8 cellular contexts compared by ENCODE assay signal in genomic region chr17:3557768-3558583, GRCh38. TPM values are rescaled to one million over a fixed set of nuclear protein-coding genes. Genes with fewer than 3 reads are reported as not detected.
A peak's percentile ranks its signal among the peaks of the same experiment; 100 is the strongest.
DNase-seq lines count a peak whose midpoint lies in the region; ATAC-seq and TF ChIP-seq lines count a peak whose summit lies in the region.

TSS of gene TRPV3 (minus strand) at chr17:3557812. CDS start at chr17:3554850, 2,962 bp downstream.

- no peak within 1 kb of the TSS for H2AFZ ChIP-seq in GM23248

- H3K4me2 ChIP-seq in BLaER1 treated with 17β-estradiol and CSF1 and Interleukin-3, amounts not matched to agents 10 nM and 100 nM = peak within 1 kb of the TSS; percentile 36 to 72 (median 60)
- no peak within 1 kb of the TSS for H3K4me2 ChIP-seq in GM23248 (ENCODE audit: unreplicated experiment)

- no peaks in the 10 kb centered on the region for H3K9me2 ChIP-seq in GM23248 (ENCODE audit: insufficient read depth)

- no peak within 1 kb of the TSS for H3K4me3 ChIP-seq in BLaER1 treated with 17β-estradiol and CSF1 and Interleukin-3, amounts not matched to agents 10 nM and 100 nM
- H3K4me3 ChIP-seq in GM23248 (no peak within 1 kb of the TSS), right atrium auricular region (no peak within 1 kb of the TSS)

- H3K4me3 Mint-ChIP-seq in activated naive CD8-positive, alpha-beta T cell treated with anti-CD3 and anti-CD28 coated beads, Interleukin-2, amount 50 U/mL, for 24 hours = peak within 1 kb of the TSS; percentile 32
- no peak within 1 kb of the TSS for H3K4me3 Mint-ChIP-seq in nephron progenitor cell

- WGBS in GM23248 (ENCODE audit: low coverage in 1 of 2, low lambda C conversion rate in 2 of 2, missing lambda C conversion rate in 2 of 2), 2 experiments = 57 to 72% methylated on average over 17 to 23 of the region's 23 CpGs

- no peaks in the 10 kb centered on the region for H3K9me3 ChIP-seq in BLaER1 treated with 17β-estradiol and CSF1 and Interleukin-3, amounts not matched to agents 10 nM and 100 nM (replicated peaks in 1 of 11)
- H3K9me3 ChIP-seq in GM23248 (ENCODE audit: low read depth) (no peaks in the 10 kb centered on the region), right atrium auricular region (no peaks in the 10 kb centered on the region)

- peak; percentile 29 for ATAC-seq in activated naive CD8-positive, alpha-beta T cell treated with anti-CD3 and anti-CD28 coated beads, Interleukin-2, amount 50 U/mL, for 24 hours

- H3K9ac ChIP-seq in BLaER1 treated with 17β-estradiol and CSF1 and Interleukin-3, amounts not matched to agents 10 nM and 100 nM = no peak within 1 kb of the TSS; a peak in 1 of 22 replicates
- H3K9ac ChIP-seq in GM23248 = no peak within 1 kb of the TSS

- peaks cover 19% of the 10 kb centered on the region for H3K4me1 Mint-ChIP-seq in activated naive CD8-positive, alpha-beta T cell treated with anti-CD3 and anti-CD28 coated beads, Interleukin-2, amount 50 U/mL, for 24 hours
- H3K4me1 Mint-ChIP-seq in nephron progenitor cell = peaks cover 12% of the 10 kb centered on the region

- H3K27ac Mint-ChIP-seq in activated naive CD8-positive, alpha-beta T cell treated with anti-CD3 and anti-CD28 coated beads, Interleukin-2, amount 50 U/mL, for 24 hours = no peak within 1 kb of the TSS
- H3K27ac Mint-ChIP-seq in nephron progenitor cell = peak within 1 kb of the TSS; percentile 51

- no peaks in the 10 kb centered on the region for H3F3A ChIP-seq in GM23248 (ENCODE audit: insufficient read depth)

- no peaks in the 10 kb centered on the region for H4K20me1 ChIP-seq in BLaER1 treated with 17β-estradiol and CSF1 and Interleukin-3, amounts not matched to agents 10 nM and 100 nM
- no peaks in the 10 kb centered on the region for H4K20me1 ChIP-seq in GM23248 (ENCODE audit: insufficient read depth)

- peak; percentile 72 for DNase-seq in GM23248
- peak; percentile 38 for DNase-seq in RPMI7951 (ENCODE audit: low read depth)
- DNase-seq in activated naive CD8-positive, alpha-beta T cell treated with anti-CD3 and anti-CD28 coated beads, Interleukin-2, amount 50 U/mL, for 24 hours = peak; percentile 73
- no peak for DNase-seq in nephron progenitor cell
- DNase-seq in ureter (ENCODE audit: low spot score) = peak; percentile 88
- no peak for DNase-seq in NCI-H1105 treated with DMSO at 0.1 percent for 48 hours (lab: John Stamatoyannopoulos, UW)
- no peak for DNase-seq in right atrium auricular region (ENCODE audit: low spot score)

- H3K27me3 ChIP-seq in BLaER1 treated with 17β-estradiol and CSF1 and Interleukin-3, amounts not matched to agents 10 nM and 100 nM = no peaks in the 10 kb centered on the region
- no peaks in the 10 kb centered on the region for H3K27me3 ChIP-seq in GM23248 (replicated peaks; ENCODE audit: insufficient read depth)
- H3K27me3 ChIP-seq in right atrium auricular region = no peaks in the 10 kb centered on the region

- TF ChIP-seq CTCF in nephron progenitor cell (IDR thresholded peaks at IDR 0.05) (no peak), right atrium auricular region (IDR thresholded peaks at IDR 0.05) (no peak)

- peaks cover 14 to 44% (median 38%) of the 10 kb centered on the region in 10 experiments; a peak in 19 of 20 replicates for H3K4me1 ChIP-seq in BLaER1 treated with 17β-estradiol and CSF1 and Interleukin-3, amounts not matched to agents 10 nM and 100 nM
- 0 out of 2 replicates have a peak, but pooled peaks cover 3% of the 10 kb centered on the region for H3K4me1 ChIP-seq in GM23248 (ENCODE audit: insufficient read depth)
- H3K4me1 ChIP-seq in right atrium auricular region = peaks cover 0 to 4% of the 10 kb centered on the region in 2 donors

- in situ Hi-C loops in GM23248 (cut with MboI) = no loop called here

- H3K36me3 Mint-ChIP-seq in activated naive CD8-positive, alpha-beta T cell treated with anti-CD3 and anti-CD28 coated beads, Interleukin-2, amount 50 U/mL, for 24 hours (ENCODE audit: low read depth) = no peaks in the 10 kb centered on the region
- H3K36me3 Mint-ChIP-seq in nephron progenitor cell (ENCODE audit: low read depth) = no peaks in the 10 kb centered on the region

- no peaks in the 10 kb centered on the region for H3K36me3 ChIP-seq in BLaER1 treated with 17β-estradiol and CSF1 and Interleukin-3, amounts not matched to agents 10 nM and 100 nM
- no peaks in the 10 kb centered on the region for H3K36me3 ChIP-seq in GM23248 (ENCODE audit: low read depth)
- H3K36me3 ChIP-seq in right atrium auricular region = no peaks in the 10 kb centered on the region

- no peaks in the 10 kb centered on the region for H3K9me3 Mint-ChIP-seq in activated naive CD8-positive, alpha-beta T cell treated with anti-CD3 and anti-CD28 coated beads, Interleukin-2, amount 50 U/mL, for 24 hours
- peaks cover 3% of the 10 kb centered on the region for H3K9me3 Mint-ChIP-seq in nephron progenitor cell

- no peaks in the 10 kb centered on the region for H3K79me2 ChIP-seq in GM23248 (ENCODE audit: insufficient read depth)

- H3K27me3 Mint-ChIP-seq in activated naive CD8-positive, alpha-beta T cell treated with anti-CD3 and anti-CD28 coated beads, Interleukin-2, amount 50 U/mL, for 24 hours = peaks cover 10% of the 10 kb centered on the region
- H3K27me3 Mint-ChIP-seq in nephron progenitor cell (ENCODE audit: low read depth, poor library complexity) = peaks cover 20% of the 10 kb centered on the region

- H3K27ac ChIP-seq in BLaER1 treated with 17β-estradiol and CSF1 and Interleukin-3, amounts not matched to agents 10 nM and 100 nM = peak within 1 kb of the TSS in 4 of 11 experiments; percentile 2 to 59 (median 49); a peak in 6 of 22 replicates
- H3K27ac ChIP-seq in GM23248 (no peak within 1 kb of the TSS), right atrium auricular region (no peak within 1 kb of the TSS)

RNA-seq across cellular contexts. Expression of gene TRPV3, which starts in this region (rescaled TPM):
- total RNA-seq in GM23248 (2014; rRNA removed; shearing (Covaris generic)) = 0.89 and 1.1 TPM in 2 replicates
- 0.35 and 0.41 TPM in 2 replicates for polyA plus RNA-seq in GM23248 (2016; fragmentation: Nextera tagmentation; extraction: Ambion mirVana)
- total RNA-seq in RPMI7951 (2014; rRNA removed; shearing (Covaris generic)) = under 0.01 and 0.10 TPM in 2 replicates
- total RNA-seq in ureter = 4.3 TPM
- 1 to 10 TPM in 1 of 2 donors, under 1 TPM in 1; 0.51 to 2.8 TPM for total RNA-seq in right atrium auricular region

Comparison
In these comparisons a context has a peak if more than half of its experiments do, and no peak if none do; other contexts are left out.
1. Peak in DNase-seq in RPMI7951; RNA of the gene not detected or under 1 TPM.
2. DNase-seq: peak in GM23248 (single experiment), activated naive CD8-positive, alpha-beta T cell treated with anti-CD3 and anti-CD28 coated beads, Interleukin-2, amount 50 U/mL, for 24 hours (single experiment) and ureter (single experiment); none in nephron progenitor cell (single experiment), NCI-H1105 treated with DMSO at 0.1 percent for 48 hours (single experiment) and right atrium auricular region (single experiment).